Comparison of ENCODE assay signal across 12 cellular contexts in the genomic region with DNA sequence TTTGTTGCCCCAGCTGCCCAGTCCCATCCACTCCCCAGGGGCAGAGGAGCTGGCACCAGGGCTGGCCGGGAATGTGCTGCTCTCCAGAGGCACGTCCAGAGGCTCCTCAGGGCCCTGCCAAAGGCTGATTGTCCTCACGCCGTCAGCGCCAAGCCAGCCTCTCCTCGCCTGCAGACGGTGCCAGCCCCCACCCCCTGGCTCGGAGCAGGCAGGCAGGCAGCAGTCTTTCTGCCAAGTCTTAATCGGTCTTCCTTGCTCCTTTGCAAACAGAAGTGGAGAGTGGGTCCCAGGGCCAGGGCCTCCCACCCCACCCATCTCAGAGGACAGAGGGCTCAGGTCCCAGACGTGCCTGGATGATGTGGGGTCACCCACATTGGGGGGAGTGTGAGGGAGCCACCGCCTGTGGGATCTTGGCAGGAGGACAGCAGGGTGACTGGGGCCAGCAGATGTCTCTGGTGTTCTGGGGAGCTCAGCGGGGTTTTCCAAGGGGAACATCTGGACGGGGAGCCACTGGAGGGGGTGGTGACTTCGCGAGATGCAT. TPM values are rescaled to one million over a fixed set of nuclear protein-coding genes. Genes with fewer than 3 reads are reported as not detected.
A peak's percentile ranks its signal among the peaks of the same experiment; 100 is the strongest.
DNase-seq lines count a peak whose midpoint lies in the region; ATAC-seq and TF ChIP-seq lines count a peak whose summit lies in the region.
"Had no signal": no experiment of that assay in that cellular context is flagged by ENCODE, and none has a peak within 500 bp of the region (broad histone marks: within the 10 kb centered on the region; RNA-seq: fewer than 3 reads in every experiment).

No MANE protein-coding gene starts in this region.

- H3K56ac ChIP-seq in IMR-90 (ENCODE audit: extremely low read depth, insufficient read depth, low read length) = no peak overlapping the region

- no peak overlapping the region for H4K8ac ChIP-seq in IMR-90 (ENCODE audit: low read depth in 2 of 2, low read length in 2 of 2)

- H2AK5ac ChIP-seq in IMR-90 (ENCODE audit: low read depth, low read length) = no peak overlapping the region

- H2AFZ ChIP-seq in IMR-90 (replicated peaks; ENCODE audit: low read length, poor library complexity) (no peak overlapping the region), hepatocyte (no peak overlapping the region)

- H3K27ac ChIP-seq in IMR-90 (ENCODE audit: insufficient read depth, low read length) = no peak overlapping the region
- no peak overlapping the region for H3K27ac ChIP-seq in hepatocyte
- H3K27ac ChIP-seq: suprapubic skin had no signal

- no peaks in the 10 kb centered on the region for H3K79me1 ChIP-seq in IMR-90 (ENCODE audit: low read depth in 1 of 2, low read length in 2 of 2)

- no peak overlapping the region for H3K4ac ChIP-seq in IMR-90 (ENCODE audit: low read depth, low read length)

- H2BK15ac ChIP-seq in IMR-90 (ENCODE audit: low read depth, low read length) = no peak overlapping the region

- H3K79me2 ChIP-seq in hepatocyte = no peaks in the 10 kb centered on the region

- no peak for DNase-seq in IMR-90
- DNase-seq in hepatocyte (ENCODE audit: low spot score) = peak; percentile 34
- peak; percentile 76 for DNase-seq in superior temporal gyrus (ENCODE audit: extremely low spot score)
- DNase-seq in activated CD8-positive, alpha-beta memory T cell treated with anti-CD3 and anti-CD28 coated beads, Interleukin-2, amount 10 ng/mL, durations not matched to agents 7 days and 5 days = no peak
- no peak for DNase-seq in activated T-cell treated with anti-CD3 and anti-CD28 coated beads, Interleukin-2, amount 50 U/mL, for 72 hours
- no peak for DNase-seq in immature natural killer cell
- DNase-seq: Calu3; stimulated activated CD4-positive, alpha-beta T cell treated with anti-CD3 and anti-CD28 coated beads, Interleukin-4, amount 100 ng/mL, for 24 hours had no signal

- no peak overlapping the region for H4K91ac ChIP-seq in IMR-90 (ENCODE audit: insufficient read depth, low read depth, low read length)

- H3K27ac Mint-ChIP-seq in activated CD8-positive, alpha-beta memory T cell treated with anti-CD3 and anti-CD28 coated beads, Interleukin-2, amount 10 ng/mL, durations not matched to agents 7 days and 5 days = no peak overlapping the region
- H3K27ac Mint-ChIP-seq in activated T-cell treated with anti-CD3 and anti-CD28 coated beads, Interleukin-2, amount 50 U/mL, for 72 hours = no peak overlapping the region
- H3K27ac Mint-ChIP-seq in immature natural killer cell = no peak overlapping the region

- H3K9me3 ChIP-seq in IMR-90 (ENCODE audit: control insufficient read depth, insufficient read depth, low read length) (no peaks in the 10 kb centered on the region), hepatocyte (ENCODE audit: low read depth) (no peaks in the 10 kb centered on the region)
- H3K9me3 ChIP-seq: suprapubic skin had no signal

- in situ Hi-C loops in IMR-90 (cut with MboI; ENCODE audit: low sequenced_read_pairs) = no loop called here

- no peaks in the 10 kb centered on the region for H3K9me2 ChIP-seq in hepatocyte (replicated peaks; ENCODE audit: insufficient read depth)

- H3K9me3 Mint-ChIP-seq in activated CD8-positive, alpha-beta memory T cell treated with anti-CD3 and anti-CD28 coated beads, Interleukin-2, amount 10 ng/mL, durations not matched to agents 7 days and 5 days (ENCODE audit: low read depth) = no peaks in the 10 kb centered on the region
- H3K9me3 Mint-ChIP-seq in activated T-cell treated with anti-CD3 and anti-CD28 coated beads, Interleukin-2, amount 50 U/mL, for 72 hours = no peaks in the 10 kb centered on the region
- no peaks in the 10 kb centered on the region for H3K9me3 Mint-ChIP-seq in immature natural killer cell

- CTCF ChIA-PET in IMR-90 (lab: Yijun Ruan, JAX) = no interaction called here
- CTCF ChIA-PET in activated CD8-positive, alpha-beta memory T cell treated with anti-CD3 and anti-CD28 coated beads, Interleukin-2, amount 10 ng/mL, durations not matched to agents 7 days and 5 days (lab: Charles Lee) = no interaction called here

- no peak for TF ChIP-seq RAD21 in IMR-90 (IDR thresholded peaks at IDR 0.05; ENCODE audit: low read length)

- H2BK5ac ChIP-seq in IMR-90 (ENCODE audit: low read depth, low read length, poor library complexity, severe bottlenecking) = no peak overlapping the region

- ATAC-seq in IMR-90 (ENCODE audit: low read depth) (peak; percentile 56), SK-N-SH treated with all-trans-retinoic acid at 6 μM for 48 hours (peak; percentile 70), HG02981 (IDR thresholded peaks at IDR 0.05; ENCODE audit: unreplicated experiment) (no peak)
- no peak for ATAC-seq in activated CD8-positive, alpha-beta memory T cell treated with anti-CD3 and anti-CD28 coated beads, Interleukin-2, amount 10 ng/mL, durations not matched to agents 7 days and 5 days
- no peak for ATAC-seq in activated T-cell treated with anti-CD3 and anti-CD28 coated beads, Interleukin-2, amount 50 U/mL, for 72 hours (replicated peaks in 1 of 2)

- no peak overlapping the region for H3K9ac ChIP-seq in IMR-90 (ENCODE audit: low read depth, low read length)

- H3K4me2 ChIP-seq in IMR-90 (ENCODE audit: low read depth, low read length) = no peak overlapping the region
- peak overlapping the region; percentile 44 for H3K4me2 ChIP-seq in hepatocyte

- no peaks in the 10 kb centered on the region for H3K36me3 ChIP-seq in IMR-90 (ENCODE audit: control insufficient read depth, insufficient read depth, low read length)
- no peaks in the 10 kb centered on the region for H3K36me3 ChIP-seq in hepatocyte (replicated peaks; ENCODE audit: insufficient read depth, low read depth)
- H3K36me3 ChIP-seq: suprapubic skin had no signal

- no peak for TF ChIP-seq POLR2A in IMR-90 (IDR thresholded peaks at IDR 0.05; ENCODE audit: low read depth, low read length)

- no peak overlapping the region for H3K14ac ChIP-seq in IMR-90 (replicated peaks; ENCODE audit: low read depth, low read length)

- dilution Hi-C loops in IMR-90 (cut with HindIII; ENCODE audit: low sequenced_read_pairs, unreplicated experiment) = no loop called here

- no peak overlapping the region for H2BK20ac ChIP-seq in IMR-90 (ENCODE audit: low read depth, low read length)

- H3K27me3 Mint-ChIP-seq in activated CD8-positive, alpha-beta memory T cell treated with anti-CD3 and anti-CD28 coated beads, Interleukin-2, amount 10 ng/mL, durations not matched to agents 7 days and 5 days = peaks cover 16% of the 10 kb centered on the region
- peaks cover 9% of the 10 kb centered on the region for H3K27me3 Mint-ChIP-seq in activated T-cell treated with anti-CD3 and anti-CD28 coated beads, Interleukin-2, amount 50 U/mL, for 72 hours (ENCODE audit: low read depth)
- H3K27me3 Mint-ChIP-seq in immature natural killer cell (ENCODE audit: low read depth in 3 of 3) = peaks cover 2 to 5% (median 2%) of the 10 kb centered on the region in 3 donors

- BruUV-seq in IMR-90 (replicated peaks; lab: Mats Ljungman, UMichigan) = no TSS peak

- H2AK9ac ChIP-seq in IMR-90 (replicated peaks; ENCODE audit: low read depth, low read length, poor library complexity) = no peak overlapping the region

- H4K20me1 ChIP-seq in IMR-90 (ENCODE audit: insufficient read depth, low read length) (no peaks in the 10 kb centered on the region), hepatocyte (ENCODE audit: insufficient read depth, poor library complexity, severe bottlenecking) (no peaks in the 10 kb centered on the region)

- no peaks in the 10 kb centered on the region for H3K4me1 Mint-ChIP-seq in activated CD8-positive, alpha-beta memory T cell treated with anti-CD3 and anti-CD28 coated beads, Interleukin-2, amount 10 ng/mL, durations not matched to agents 7 days and 5 days
- H3K4me1 Mint-ChIP-seq in activated T-cell treated with anti-CD3 and anti-CD28 coated beads, Interleukin-2, amount 50 U/mL, for 72 hours (ENCODE audit: low read depth) = peaks cover 5% of the 10 kb centered on the region
- H3K4me1 Mint-ChIP-seq in immature natural killer cell = peaks cover 0 to 2% of the 10 kb centered on the region in 2 donors

- no peak overlapping the region for H3K23ac ChIP-seq in IMR-90 (ENCODE audit: low read depth, low read length)

- no peaks in the 10 kb centered on the region for H3K36me3 Mint-ChIP-seq in activated CD8-positive, alpha-beta memory T cell treated with anti-CD3 and anti-CD28 coated beads, Interleukin-2, amount 10 ng/mL, durations not matched to agents 7 days and 5 days
- no peaks in the 10 kb centered on the region for H3K36me3 Mint-ChIP-seq in activated T-cell treated with anti-CD3 and anti-CD28 coated beads, Interleukin-2, amount 50 U/mL, for 72 hours (ENCODE audit: insufficient read depth in 2 of 2)
- H3K36me3 Mint-ChIP-seq in immature natural killer cell = no peaks in the 10 kb centered on the region

- TF ChIP-seq CTCF in IMR-90 (conservative IDR thresholded peaks at IDR 0.05; ENCODE audit: low read depth, low read length) = no peak
- TF ChIP-seq CTCF in hepatocyte (IDR thresholded peaks at IDR 0.05; ENCODE audit: poor library complexity) = no peak

- POLR2A ChIA-PET in IMR-90 (lab: Charles Lee; ENCODE audit: unreplicated experiment) = no interaction called here

- intact Hi-C loops in IMR-90 (cut with micrococcal nuclease) = no loop called here

- H3K18ac ChIP-seq in IMR-90 (ENCODE audit: low read depth, low read length) = no peak overlapping the region

- H3K9me1 ChIP-seq in IMR-90 (ENCODE audit: insufficient read depth, low read length) = no peaks in the 10 kb centered on the region

- H3K4me3 Mint-ChIP-seq in activated CD8-positive, alpha-beta memory T cell treated with anti-CD3 and anti-CD28 coated beads, Interleukin-2, amount 10 ng/mL, durations not matched to agents 7 days and 5 days = no peak overlapping the region
- no peak overlapping the region for H3K4me3 Mint-ChIP-seq in activated T-cell treated with anti-CD3 and anti-CD28 coated beads, Interleukin-2, amount 50 U/mL, for 72 hours
- H3K4me3 Mint-ChIP-seq in immature natural killer cell = no peak overlapping the region

- no peaks in the 10 kb centered on the region for H3K4me1 ChIP-seq in IMR-90 (ENCODE audit: control insufficient read depth, insufficient read depth, low read length)
- peaks cover 19% of the 10 kb centered on the region for H3K4me1 ChIP-seq in hepatocyte (ENCODE audit: insufficient read depth)

- H3K27me3 ChIP-seq in IMR-90 (ENCODE audit: control insufficient read depth, insufficient read depth, low read length) = peaks cover 46% of the 10 kb centered on the region
- no peaks in the 10 kb centered on the region for H3K27me3 ChIP-seq in hepatocyte

- H2BK120ac ChIP-seq in IMR-90 (ENCODE audit: low read depth, low read length) = no peak overlapping the region

- no peak overlapping the region for H4K5ac ChIP-seq in IMR-90 (ENCODE audit: low read depth, low read length)

- no CpG with 5 or more reads among the region's 15 CpGs for WGBS in IMR-90 (ENCODE audit: extremely low coverage in 2 of 2, insufficient read length in 1 of 2), 2 experiments
- 68% methylated on average over 15 of the region's 15 CpGs for WGBS in hepatocyte (ENCODE audit: low lambda C conversion rate, missing lambda C conversion rate)

- H3K4me3 ChIP-seq in IMR-90 (ENCODE audit: insufficient read depth, low read depth, low read length) (no peak overlapping the region), hepatocyte (no peak overlapping the region)
- H3K4me3 ChIP-seq: suprapubic skin had no signal

RNA-seq across cellular contexts. Expression of a gene that starts 36.3 kb away (rescaled TPM):
- not detected in 2 replicates for total RNA-seq in IMR-90 (2012; rRNA removed)
- not detected in 2 replicates for polyA plus RNA-seq in IMR-90 (2012; rRNA removed)
- not detected in 2 replicates for polyA plus RNA-seq in IMR-90 (2012; cell fraction: cytosol; rRNA removed)
- polyA plus RNA-seq in IMR-90 (2012; cell fraction: nucleus; rRNA removed; ENCODE audit: low replicate concordance) = not detected in 2 replicates
- total RNA-seq in hepatocyte = 0.68 and 1.0 TPM in 2 replicates
- polyA plus RNA-seq in hepatocyte = 0.35 TPM in 1 of 2 replicates, not detected in the other
- total RNA-seq in activated CD8-positive, alpha-beta memory T cell treated with anti-CD3 and anti-CD28 coated beads, Interleukin-2, amount 10 ng/mL, durations not matched to agents 7 days and 5 days = not detected
- total RNA-seq in activated T-cell treated with anti-CD3 and anti-CD28 coated beads, Interleukin-2, amount 50 U/mL, for 72 hours = not detected
- polyA plus RNA-seq in immature natural killer cell = not detected
- total RNA-seq: Calu3, omental fat pad, suprapubic skin had no signal

RNA-seq across cellular contexts. Expression of a gene that starts 38.4 kb away (rescaled TPM):
- total RNA-seq in IMR-90 (2012; rRNA removed) (not detected in 2 replicates), hepatocyte (2.2 and 2.7 TPM in 2 replicates)
- polyA plus RNA-seq in IMR-90 (2012; rRNA removed) (not detected in 2 replicates), hepatocyte (1.5 and 2.3 TPM in 2 replicates), immature natural killer cell (not detected)
- 0.02 TPM in 1 of 2 replicates, not detected in the other for polyA plus RNA-seq in IMR-90 (2012; cell fraction: cytosol; rRNA removed)
- polyA plus RNA-seq in IMR-90 (2012; cell fraction: nucleus; rRNA removed; ENCODE audit: low replicate concordance) = 0.04 TPM in 1 of 2 replicates, not detected in the other
- total RNA-seq in activated CD8-positive, alpha-beta memory T cell treated with anti-CD3 and anti-CD28 coated beads, Interleukin-2, amount 10 ng/mL, durations not matched to agents 7 days and 5 days = not detected
- under 1 TPM; 0.07 to 0.17 TPM for total RNA-seq in activated T-cell treated with anti-CD3 and anti-CD28 coated beads, Interleukin-2, amount 50 U/mL, for 72 hours

RNA-seq across cellular contexts. Expression of a gene that starts 48.1 kb away (rescaled TPM):
- total RNA-seq in IMR-90 (2012; rRNA removed) (not detected in 2 replicates), hepatocyte (not detected in 2 replicates)
- polyA plus RNA-seq in IMR-90 (2012; rRNA removed) (not detected in 2 replicates), hepatocyte (0.91 and 1.3 TPM in 2 replicates), immature natural killer cell (not detected)
- not detected in 2 replicates for polyA plus RNA-seq in IMR-90 (2012; cell fraction: cytosol; rRNA removed)
- not detected in 2 replicates for polyA plus RNA-seq in IMR-90 (2012; cell fraction: nucleus; rRNA removed; ENCODE audit: low replicate concordance)
- total RNA-seq in activated CD8-positive, alpha-beta memory T cell treated with anti-CD3 and anti-CD28 coated beads, Interleukin-2, amount 10 ng/mL, durations not matched to agents 7 days and 5 days = not detected
- total RNA-seq in activated T-cell treated with anti-CD3 and anti-CD28 coated beads, Interleukin-2, amount 50 U/mL, for 72 hours = not detected
- total RNA-seq: Calu3, omental fat pad, suprapubic skin had no signal

Comparison
In these comparisons a context has a peak if more than half of its experiments do, and no peak if none do; other contexts are left out.
1. ATAC-seq: peak in IMR-90 (single experiment) and SK-N-SH treated with all-trans-retinoic acid at 6 μM for 48 hours (single experiment); none in activated CD8-positive, alpha-beta memory T cell treated with anti-CD3 and anti-CD28 coated beads, Interleukin-2, amount 10 ng/mL, durations not matched to agents 7 days and 5 days (single experiment), activated T-cell treated with anti-CD3 and anti-CD28 coated beads, Interleukin-2, amount 50 U/mL, for 72 hours (0 of 2) and HG02981 (single experiment).
2. DNase-seq: peak in hepatocyte (single experiment) and superior temporal gyrus (single experiment); none in IMR-90 (single experiment), activated CD8-positive, alpha-beta memory T cell treated with anti-CD3 and anti-CD28 coated beads, Interleukin-2, amount 10 ng/mL, durations not matched to agents 7 days and 5 days (single experiment), activated T-cell treated with anti-CD3 and anti-CD28 coated beads, Interleukin-2, amount 50 U/mL, for 72 hours (0 of 2) and immature natural killer cell (0 of 3).